ENCODE assay signal across 8 cellular contexts in genomic region chr10:96513686-96514551, GRCh38. TPM values are rescaled to one million over a fixed set of nuclear protein-coding genes. Genes with fewer than 3 reads are reported as not detected.
A peak's percentile ranks its signal among the peaks of the same experiment; 100 is the strongest.
DNase-seq lines count a peak whose midpoint lies in the region; ATAC-seq and TF ChIP-seq lines count a peak whose summit lies in the region.

TLL2 (minus strand) TSS chr10:96513926; CDS start chr10:96513685, 241 bp downstream.

- H3K27ac ChIP-seq in C4-2B: peak within 1 kb of the TSS; percentile 66
- H3K27ac ChIP-seq in left lung: no peak within 1 kb of the TSS

- ATAC-seq in HG03342 (IDR thresholded peaks at IDR 0.05; ENCODE audit: unreplicated experiment): peak; percentile 70
- ATAC-seq in left lung: peak; percentile 95

- H3K36me3 Mint-ChIP-seq in dendritic cell treated with granulocyte-macrophage colony-stimulating factor and Interleukin-4, amounts not matched to agents 40 ng/mL and 50 ng/mL, for 4 days (ENCODE audit: low read depth): no peaks in the 10 kb centered on the region

- peak within 1 kb of the TSS; percentile 35 to 43 for H3K4me3 ChIP-seq in left lung

- H3K4me1 Mint-ChIP-seq in dendritic cell treated with granulocyte-macrophage colony-stimulating factor and Interleukin-4, amounts not matched to agents 40 ng/mL and 50 ng/mL, for 4 days (ENCODE audit: low read depth): peaks cover 28% of the 10 kb centered on the region

- peaks cover 0 to 8% of the 10 kb centered on the region in 2 donors for H3K36me3 ChIP-seq in left lung

- no peaks in the 10 kb centered on the region for H3K9me3 ChIP-seq in left lung

- H3K4me1 ChIP-seq in left lung: peaks cover 18 to 27% of the 10 kb centered on the region in 2 donors

- peak; percentile 51 for TF ChIP-seq POLR2A in GM19193 (IDR thresholded peaks at IDR 0.05; ENCODE audit: extremely low read depth, insufficient read depth, insufficient read length)

- peak within 1 kb of the TSS; percentile 76 for H3K4me3 Mint-ChIP-seq in dendritic cell treated with granulocyte-macrophage colony-stimulating factor and Interleukin-4, amounts not matched to agents 40 ng/mL and 50 ng/mL, for 4 days

- peaks cover 26 to 72% of the 10 kb centered on the region in 2 donors for H3K27me3 ChIP-seq in left lung

- intact Hi-C loops in dendritic cell treated with granulocyte-macrophage colony-stimulating factor and Interleukin-4, amounts not matched to agents 40 ng/mL and 50 ng/mL, for 4 days (cut with micrococcal nuclease): loop anchor here (2.0 to 5.0 kb wide), 2 partner anchors 117 to 137 kb away; no protein-coding TSS in a partner anchor
- intact Hi-C loops in left lung (cut with DNase I): no loop called here

- H3K27me3 Mint-ChIP-seq in dendritic cell treated with granulocyte-macrophage colony-stimulating factor and Interleukin-4, amounts not matched to agents 40 ng/mL and 50 ng/mL, for 4 days: peaks cover 70% of the 10 kb centered on the region

- no peaks in the 10 kb centered on the region for H3K9me3 Mint-ChIP-seq in dendritic cell treated with granulocyte-macrophage colony-stimulating factor and Interleukin-4, amounts not matched to agents 40 ng/mL and 50 ng/mL, for 4 days

- TF ChIP-seq CTCF in C4-2B (conservative IDR thresholded peaks at IDR 0.05): peak; percentile 84
- peak; percentile 54 to 55 for TF ChIP-seq CTCF in left lung (IDR thresholded peaks at IDR 0.05)

- DNase-seq in NCI-H345 treated with DMSO at 0.1 percent for 48 hours (lab: John Stamatoyannopoulos, UW; ENCODE audit: unreplicated experiment) (peak; percentile 62), left lung (peak; percentile 81 to 92)
- peak; percentile 20 to 53 for DNase-seq in activated CD4-positive, alpha-beta T cell treated with anti-CD3 and anti-CD28 coated beads for 24 hours (ENCODE audit: low read depth in 2 of 2)
- peak; percentile 4 for DNase-seq in stimulated activated CD4-positive, alpha-beta T cell treated with anti-CD3 and anti-CD28 coated beads, Interleukin-2, amount 100 ng/mL, for 4 hours (ENCODE audit: low read depth)

- H3K27ac Mint-ChIP-seq in dendritic cell treated with granulocyte-macrophage colony-stimulating factor and Interleukin-4, amounts not matched to agents 40 ng/mL and 50 ng/mL, for 4 days: no peak within 1 kb of the TSS

RNA-seq across cellular contexts. Expression of gene TLL2, which starts in this region (rescaled TPM):
- under 1 TPM; 0.09 to 0.47 TPM for total RNA-seq in left lung

Comparison
In these comparisons a context has a peak if more than half of its experiments do, and no peak if none do; other contexts are left out.
1. Peak in DNase-seq, ATAC-seq and H3K4me3 ChIP-seq in left lung; RNA of the gene not detected or under 1 TPM.
2. DNase-seq: peak in every context shown above with its lines; median percentile 86 in left lung; 62 in NCI-H345 treated with DMSO at 0.1 percent for 48 hours; 36 in activated CD4-positive, alpha-beta T cell treated with anti-CD3 and anti-CD28 coated beads for 24 hours; 4 in stimulated activated CD4-positive, alpha-beta T cell treated with anti-CD3 and anti-CD28 coated beads, Interleukin-2, amount 100 ng/mL, for 4 hours.